Comparison of ENCODE assay signal across 1 cellular context in genomic region chr18:58209326-58209725, GRCh38.
TF ChIP-seq lines count a peak whose summit lies in the region.

No MANE protein-coding gene starts in this region.

TF ChIP-seq in HCT116, 20 proteins besides CTCF, POLR2A, EP300 and RAD21 (continued from another document):
- TF ChIP-seq ZBTB33 (IDR thresholded peaks at IDR 0.05; ENCODE audit: extremely low read depth, insufficient replicate concordance, low read length) (no peak), CEBPB (IDR thresholded peaks at IDR 0.05; ENCODE audit: low read depth) (no peak)
